ENCODE assay signal across 8 cellular contexts in genomic region chr19:41192574-41193419, GRCh38. TPM values are rescaled to one million over a fixed set of nuclear protein-coding genes. Genes with fewer than 3 reads are reported as not detected.
DNase-seq lines count a peak whose midpoint lies in the region; ATAC-seq and TF ChIP-seq lines count a peak whose summit lies in the region.

CYP2S1 (plus strand) TSS chr19:41193219; CDS start chr19:41193265, 46 bp downstream.

- H3K4ac ChIP-seq in mesendoderm (ENCODE audit: low read depth, low read length), result peak within 1 kb of the TSS; percentile 73

- WGBS in mesendoderm (ENCODE audit: extremely low coverage, insufficient coverage, low lambda C conversion rate), result no CpG with 5 or more reads among the region's 57 CpGs

- H3K36me3 ChIP-seq in BJ (ENCODE audit: control insufficient read depth, insufficient read depth, low read length), result no peaks in the 10 kb centered on the region
- H3K36me3 ChIP-seq in mesendoderm (ENCODE audit: control insufficient read depth, insufficient read depth, low read length), result peaks cover 3% of the 10 kb centered on the region

- H3K36me3 Mint-ChIP-seq in chondrocyte (ENCODE audit: low read depth), result no peaks in the 10 kb centered on the region

- H3K79me1 ChIP-seq in mesendoderm (ENCODE audit: low read length), result peaks cover 8% of the 10 kb centered on the region

- H3K18ac ChIP-seq in mesendoderm (ENCODE audit: low read length), result peak within 1 kb of the TSS; percentile 61

- H4K5ac ChIP-seq in mesendoderm (ENCODE audit: low read length), result no peak within 1 kb of the TSS

- H2BK5ac ChIP-seq in mesendoderm (ENCODE audit: low read length), result peak within 1 kb of the TSS; percentile 51

- peak within 1 kb of the TSS; percentile 94 for H3K56ac ChIP-seq in mesendoderm (ENCODE audit: low read length)

- peak within 1 kb of the TSS; percentile 65 for H2AK5ac ChIP-seq in mesendoderm (ENCODE audit: low read length)

- peaks cover 10% of the 10 kb centered on the region for H3K4me1 ChIP-seq in mesendoderm (ENCODE audit: control insufficient read depth, low read depth, low read length)

- H3K4me1 Mint-ChIP-seq in chondrocyte (ENCODE audit: low read depth), result peaks cover 14% of the 10 kb centered on the region

- peak within 1 kb of the TSS; percentile 88 for H3K4me2 ChIP-seq in mesendoderm (ENCODE audit: low read length)

- peak within 1 kb of the TSS; percentile 89 for H3K9ac ChIP-seq in mesendoderm (ENCODE audit: low read length)

- DNase-seq in BJ (ENCODE audit: low read depth) (no peak), LoVo (ENCODE audit: low spot score) (peak; percentile 71), chondrocyte (ENCODE audit: low spot score) (no peak), mesendoderm (peak; percentile 87), NCI-H1092 (lab: John Stamatoyannopoulos, UW) (no peak), DMS 273 (lab: John Stamatoyannopoulos, UW; ENCODE audit: unreplicated experiment) (no peak)

- H3K27ac Mint-ChIP-seq in chondrocyte (ENCODE audit: unreplicated experiment), result no peak within 1 kb of the TSS

- H3K27ac ChIP-seq in mesendoderm (ENCODE audit: low read depth, low read length), result peak within 1 kb of the TSS; percentile 47

- no peak for ATAC-seq in HG03520 (IDR thresholded peaks at IDR 0.05; ENCODE audit: unreplicated experiment)
- ATAC-seq in HG03565 (IDR thresholded peaks at IDR 0.05; ENCODE audit: unreplicated experiment), result no peak

- H4K8ac ChIP-seq in mesendoderm (ENCODE audit: low read depth, low read length), result no peak within 1 kb of the TSS

- H3K23ac ChIP-seq in mesendoderm (ENCODE audit: low read length), result peak within 1 kb of the TSS; percentile 100

- no peak within 1 kb of the TSS for H2BK120ac ChIP-seq in mesendoderm (ENCODE audit: low read depth, low read length)

- H3K4me3 Mint-ChIP-seq in chondrocyte (ENCODE audit: unreplicated experiment), result peak within 1 kb of the TSS; percentile 2

- H3K4me3 ChIP-seq in BJ (ENCODE audit: low read depth, low read length) (peak within 1 kb of the TSS; percentile 32), mesendoderm (ENCODE audit: low read length) (peak within 1 kb of the TSS; percentile 68)

- CTCF ChIA-PET in BJ (lab: Yijun Ruan, JAX), result interaction anchor here (0.9 to 2.7 kb wide), 2 partner anchors 11 to 116 kb away, joined by 3 to 13 read pairs; no protein-coding TSS in a partner anchor

- no peaks in the 10 kb centered on the region for H3K9me3 Mint-ChIP-seq in chondrocyte (ENCODE audit: low read depth)

- POLR2A ChIA-PET in BJ (lab: Charles Lee), result no interaction called here

- H3K27me3 ChIP-seq in BJ (ENCODE audit: control insufficient read depth, insufficient read depth, low read length) (peaks cover 5% of the 10 kb centered on the region; the same call in 1 of the 2 replicates), mesendoderm (ENCODE audit: insufficient read depth, low read length, poor library complexity) (no peaks in the 10 kb centered on the region)

- TF ChIP-seq CTCF in BJ (IDR thresholded peaks at IDR 0.05; ENCODE audit: insufficient read depth, low read depth, low read length) (no peak), chondrocyte (IDR thresholded peaks at IDR 0.05) (no peak)

- peaks cover 37% of the 10 kb centered on the region for H3K79me2 ChIP-seq in mesendoderm (ENCODE audit: control insufficient read depth, insufficient read depth, low read length)

- peaks cover 37% of the 10 kb centered on the region for H3K27me3 Mint-ChIP-seq in chondrocyte (ENCODE audit: low read depth)

- H2BK15ac ChIP-seq in mesendoderm (replicated peaks; ENCODE audit: low read depth), result no peak within 1 kb of the TSS

RNA-seq across cellular contexts. Expression of gene CYP2S1, which starts in this region (rescaled TPM):
- 0.27 and 0.53 TPM in 2 replicates for polyA plus RNA-seq in BJ (2011; rRNA removed)
- 0.28 and 0.51 TPM in 2 replicates for polyA minus RNA-seq in BJ (2011; rRNA and poly(A)+ RNA removed)
- not detected in 3 replicates for total RNA-seq in chondrocyte
- 134 TPM for polyA plus RNA-seq in mesendoderm (2013, experiment 1 of 2)
- polyA plus RNA-seq in mesendoderm (2013, experiment 2 of 2), result 137 TPM

Comparison
In these comparisons a context has a peak if more than half of its experiments do, and no peak if none do; other contexts are left out.
1. DNase-seq: peak in LoVo (single experiment) and mesendoderm (single experiment); none in BJ (single experiment), chondrocyte (single experiment), NCI-H1092 (single experiment) and DMS 273 (single experiment).